In the genomic region with DNA sequence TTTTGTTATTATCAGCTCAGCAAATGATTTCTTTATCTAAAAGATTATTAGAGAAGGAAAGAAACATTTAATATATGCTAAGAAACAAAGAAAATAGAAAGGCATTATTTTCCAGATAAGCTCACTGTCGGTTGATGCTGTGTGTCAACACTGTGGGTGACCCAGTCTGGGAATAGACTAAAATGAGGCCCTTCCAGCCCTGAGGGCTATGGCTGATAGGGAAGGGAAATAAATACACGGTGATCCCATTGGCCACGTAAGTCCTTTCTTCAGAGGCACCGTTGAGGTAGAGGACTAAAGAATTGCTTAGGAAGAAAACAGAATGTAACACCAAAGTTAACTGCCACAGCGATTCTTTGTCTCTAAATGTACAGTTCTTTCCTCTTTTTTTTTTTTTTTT, we compare ENCODE assay signal across 39 cellular contexts. TPM values are rescaled to one million over a fixed set of nuclear protein-coding genes. Genes with fewer than 3 reads are reported as not detected.
"Had no signal": no experiment of that assay in that cellular context is flagged by ENCODE, and none has a peak within 500 bp of the region (broad histone marks: within the 10 kb centered on the region; RNA-seq: fewer than 3 reads in every experiment).

No MANE protein-coding gene starts in this region.

- H3K27me3 ChIP-seq: adrenal gland, body of pancreas, brain microvascular endothelial cell, breast epithelium had no signal

- H3K27me3 Mint-ChIP-seq: activated B cell treated with CpG ODN at 0.5 μM for 24 hours; activated CD4-positive, alpha-beta memory T cell treated with anti-CD3 and anti-CD28 coated beads for 36 hours; activated CD4-positive, alpha-beta T cell treated with anti-CD3 and anti-CD28 coated beads, Interleukin-2, amount 10 ng/mL, durations not matched to agents 24 days and 14 days; activated CD8-positive, alpha-beta T cell treated with anti-CD3 and anti-CD28 coated beads for 36 hours; activated naive CD8-positive, alpha-beta T cell treated with anti-CD3 and anti-CD28 coated beads for 36 hours; activated T-helper 17 cell treated with anti-CD3 and anti-CD28 coated beads, Interleukin-2, amount 50 U/mL, for 72 hours; central memory CD8-positive, alpha-beta T cell had no signal

- H3K9me3 Mint-ChIP-seq: activated CD8-positive, alpha-beta T cell treated with anti-CD3 and anti-CD28 coated beads for 36 hours had no signal

- H3K4me3 ChIP-seq: adrenal gland, body of pancreas, breast epithelium had no signal

- H3K27ac ChIP-seq: adrenal gland, body of pancreas, brain microvascular endothelial cell, breast epithelium, VCaP had no signal

- DNase-seq: activated B cell treated with CpG ODN at 0.5 μM for 24 hours; activated CD4-positive, alpha-beta memory T cell treated with anti-CD3 and anti-CD28 coated beads for 36 hours; activated CD4-positive, alpha-beta T cell treated with anti-CD3 and anti-CD28 coated beads for 4 hours; activated CD4-positive, alpha-beta T cell treated with anti-CD3 and anti-CD28 coated beads, Interleukin-2, amount 10 ng/mL, durations not matched to agents 24 days and 14 days; activated CD4-positive, alpha-beta T cell treated with anti-CD3 and anti-CD28 coated beads, Interleukin-2, amount 50 U/mL, for 1 hour; activated CD4-positive, alpha-beta T cell treated with anti-CD3 and anti-CD28 coated beads, Interleukin-2, amount 50 U/mL, for 4 hours; activated CD4-positive, CD25-positive, alpha-beta regulatory T cell treated with anti-CD3 and anti-CD28 coated beads, Interleukin-2, amount 50 U/mL, for 72 hours; activated CD8-positive, alpha-beta memory T cell treated with anti-CD3 and anti-CD28 coated beads, Interleukin-2, amount 50 U/mL, for 4 hours; activated CD8-positive, alpha-beta T cell treated with anti-CD3 and anti-CD28 coated beads for 36 hours; activated effector memory CD4-positive, alpha-beta T cell treated with anti-CD3 and anti-CD28 coated beads, Interleukin-2, amount 50 U/mL, for 16 hours; activated gamma-delta T cell treated with Interleukin-2 at 50 U/mL for 16 hours; activated naive CD4-positive, alpha-beta T cell; activated naive CD4-positive, alpha-beta T cell treated with anti-CD3 and anti-CD28 coated beads for 36 hours; activated naive CD4-positive, alpha-beta T cell treated with anti-CD3 and anti-CD28 coated beads, Interleukin-2, amount 50 U/mL, for 16 hours; activated naive CD8-positive, alpha-beta T cell treated with anti-CD3 and anti-CD28 coated beads for 36 hours; activated T-cell treated with anti-CD3 and anti-CD28 coated beads for 4 hours; activated T-cell treated with anti-CD3 and anti-CD28 coated beads, Interleukin-2, amount 50 U/mL, for 1 hour; activated T-cell treated with anti-CD3 and anti-CD28 coated beads, Interleukin-2, amount 50 U/mL, for 4 hours; activated T-cell treated with anti-CD3 and anti-CD28 coated beads, Interleukin-2, amount 50 U/mL, for 72 hours; adrenal gland; amniotic stem cell; aorta; body of pancreas; brain microvascular endothelial cell; caudate nucleus; cerebellar nuclear complex; T-helper 1 cell; T-helper 2 cell; T-helper 9 cell had no signal

- ATAC-seq: activated CD8-positive, alpha-beta T cell treated with anti-CD3 and anti-CD28 coated beads for 36 hours; activated naive CD4-positive, alpha-beta T cell treated with anti-CD3 and anti-CD28 coated beads, Interleukin-2, amount 50 U/mL, for 72 hours; activated T-cell treated with anti-CD3 and anti-CD28 coated beads, Interleukin-2, amount 50 U/mL, for 4 hours; activated T-cell treated with anti-CD3 and anti-CD28 coated beads, Interleukin-2, amount 50 U/mL, for 72 hours; activated T-helper 17 cell treated with anti-CD3 and anti-CD28 coated beads, Interleukin-2, amount 50 U/mL, for 72 hours; body of pancreas had no signal

- H3K36me3 Mint-ChIP-seq: activated CD4-positive, alpha-beta memory T cell treated with anti-CD3 and anti-CD28 coated beads for 36 hours; activated naive CD8-positive, alpha-beta T cell treated with anti-CD3 and anti-CD28 coated beads for 36 hours had no signal

- H3K4me3 Mint-ChIP-seq: activated B cell treated with CpG ODN at 0.5 μM for 24 hours; activated CD4-positive, alpha-beta memory T cell treated with anti-CD3 and anti-CD28 coated beads for 36 hours; activated CD4-positive, alpha-beta T cell treated with anti-CD3 and anti-CD28 coated beads, Interleukin-2, amount 10 ng/mL, durations not matched to agents 24 days and 14 days; activated CD8-positive, alpha-beta T cell treated with anti-CD3 and anti-CD28 coated beads for 36 hours; activated naive CD4-positive, alpha-beta T cell treated with anti-CD3 and anti-CD28 coated beads for 36 hours; activated naive CD8-positive, alpha-beta T cell treated with anti-CD3 and anti-CD28 coated beads for 36 hours; activated T-cell treated with anti-CD3 and anti-CD28 coated beads, Interleukin-2, amount 50 U/mL, for 4 hours; activated T-cell treated with anti-CD3 and anti-CD28 coated beads, Interleukin-2, amount 50 U/mL, for 72 hours; activated T-helper 1 cell treated with anti-CD3 and anti-CD28 coated beads, Interleukin-12 subunit alpha, Interleukin-12 subunit beta, Interleukin-2, Interleukin-4 antibody, amounts not matched to agents 30 ng/mL and 10 ng/mL and 1 ng/mL, durations not matched to agents 14 hours and 24 hours and 36 hours; activated T-helper 17 cell treated with anti-CD3 and anti-CD28 coated beads, Interleukin-2, amount 50 U/mL, for 72 hours; central memory CD8-positive, alpha-beta T cell; T-helper 1 cell treated with Interleukin-12 subunit alpha and Interleukin-12 subunit beta and Interleukin-4 antibody, amounts not matched to agents 30 μg/mL and 1 μg/mL, for 36 hours; T-helper 2 cell treated with Interferon-gamma antibody and Interleukin-4, amounts not matched to agents 5 μg/mL and 100 μg/mL, for 36 hours had no signal

- H3K4me1 ChIP-seq: adrenal gland, body of pancreas, breast epithelium had no signal

- H3K27ac Mint-ChIP-seq: activated B cell treated with CpG ODN at 0.5 μM for 24 hours; activated CD4-positive, alpha-beta memory T cell treated with anti-CD3 and anti-CD28 coated beads for 36 hours; activated CD4-positive, alpha-beta T cell treated with anti-CD3 and anti-CD28 coated beads, Interleukin-2, amount 10 ng/mL, durations not matched to agents 24 days and 14 days; activated CD8-positive, alpha-beta T cell treated with anti-CD3 and anti-CD28 coated beads for 36 hours; activated naive CD4-positive, alpha-beta T cell treated with anti-CD3 and anti-CD28 coated beads for 36 hours; activated naive CD4-positive, alpha-beta T cell treated with anti-CD3 and anti-CD28 coated beads, Interleukin-2, amount 50 U/mL, for 72 hours; activated naive CD8-positive, alpha-beta T cell treated with anti-CD3 and anti-CD28 coated beads for 36 hours; activated T-cell treated with anti-CD3 and anti-CD28 coated beads, Interleukin-2, amount 50 U/mL, for 72 hours; activated T-helper 1 cell treated with anti-CD3 and anti-CD28 coated beads, Interleukin-12 subunit alpha, Interleukin-12 subunit beta, Interleukin-2, Interleukin-4 antibody, amounts not matched to agents 30 ng/mL and 10 ng/mL and 1 ng/mL, durations not matched to agents 14 hours and 24 hours and 36 hours; activated T-helper 17 cell treated with anti-CD3 and anti-CD28 coated beads, Interleukin-2, amount 50 U/mL, for 72 hours; T-helper 1 cell treated with Interleukin-12 subunit alpha and Interleukin-12 subunit beta and Interleukin-4 antibody, amounts not matched to agents 30 μg/mL and 1 μg/mL, for 36 hours; T-helper 2 cell treated with Interferon-gamma antibody and Interleukin-4, amounts not matched to agents 5 μg/mL and 100 μg/mL, for 36 hours had no signal

- H3K4me1 Mint-ChIP-seq: activated B cell treated with CpG ODN at 0.5 μM for 24 hours had no signal

- H3K9me3 ChIP-seq: adrenal gland, body of pancreas, breast epithelium had no signal

- H3K36me3 ChIP-seq: adrenal gland, brain microvascular endothelial cell, breast epithelium had no signal

RNA-seq across cellular contexts. Expression of gene ABCB11, which starts 1.8 kb away (rescaled TPM):
- total RNA-seq: activated B cell treated with CpG ODN at 0.5 μM for 24 hours; activated CD4-positive, alpha-beta memory T cell treated with anti-CD3 and anti-CD28 coated beads for 36 hours; activated CD4-positive, alpha-beta T cell treated with anti-CD3 and anti-CD28 coated beads, Interleukin-2, amount 10 ng/mL, durations not matched to agents 24 days and 14 days; activated CD8-positive, alpha-beta memory T cell treated with anti-CD3 and anti-CD28 coated beads for 36 hours; activated CD8-positive, alpha-beta T cell treated with anti-CD3 and anti-CD28 coated beads for 36 hours; activated naive CD4-positive, alpha-beta T cell treated with anti-CD3 and anti-CD28 coated beads for 36 hours; activated naive CD4-positive, alpha-beta T cell treated with anti-CD3 and anti-CD28 coated beads, Interleukin-2, amount 50 U/mL, for 72 hours; activated naive CD8-positive, alpha-beta T cell treated with anti-CD3 and anti-CD28 coated beads for 36 hours; activated T-cell treated with anti-CD3 and anti-CD28 coated beads, Interleukin-2, amount 50 U/mL, for 4 hours; activated T-cell treated with anti-CD3 and anti-CD28 coated beads, Interleukin-2, amount 50 U/mL, for 72 hours; activated T-helper 1 cell treated with anti-CD3 and anti-CD28 coated beads, Interleukin-12 subunit alpha, Interleukin-12 subunit beta, Interleukin-2, Interleukin-4 antibody, amounts not matched to agents 30 ng/mL and 10 ng/mL and 1 ng/mL, durations not matched to agents 14 hours and 24 hours and 36 hours; activated T-helper 17 cell treated with anti-CD3 and anti-CD28 coated beads, Interleukin-2, amount 50 U/mL, for 72 hours had no signal

RNA-seq across cellular contexts. Expression of gene DHRS9, which starts 40.0 kb away (rescaled TPM):
- total RNA-seq: activated CD8-positive, alpha-beta T cell treated with anti-CD3 and anti-CD28 coated beads for 36 hours; activated naive CD8-positive, alpha-beta T cell treated with anti-CD3 and anti-CD28 coated beads for 36 hours; astrocyte had no signal
